ENCODE assay signal across 2 cellular contexts in the genomic region with DNA sequence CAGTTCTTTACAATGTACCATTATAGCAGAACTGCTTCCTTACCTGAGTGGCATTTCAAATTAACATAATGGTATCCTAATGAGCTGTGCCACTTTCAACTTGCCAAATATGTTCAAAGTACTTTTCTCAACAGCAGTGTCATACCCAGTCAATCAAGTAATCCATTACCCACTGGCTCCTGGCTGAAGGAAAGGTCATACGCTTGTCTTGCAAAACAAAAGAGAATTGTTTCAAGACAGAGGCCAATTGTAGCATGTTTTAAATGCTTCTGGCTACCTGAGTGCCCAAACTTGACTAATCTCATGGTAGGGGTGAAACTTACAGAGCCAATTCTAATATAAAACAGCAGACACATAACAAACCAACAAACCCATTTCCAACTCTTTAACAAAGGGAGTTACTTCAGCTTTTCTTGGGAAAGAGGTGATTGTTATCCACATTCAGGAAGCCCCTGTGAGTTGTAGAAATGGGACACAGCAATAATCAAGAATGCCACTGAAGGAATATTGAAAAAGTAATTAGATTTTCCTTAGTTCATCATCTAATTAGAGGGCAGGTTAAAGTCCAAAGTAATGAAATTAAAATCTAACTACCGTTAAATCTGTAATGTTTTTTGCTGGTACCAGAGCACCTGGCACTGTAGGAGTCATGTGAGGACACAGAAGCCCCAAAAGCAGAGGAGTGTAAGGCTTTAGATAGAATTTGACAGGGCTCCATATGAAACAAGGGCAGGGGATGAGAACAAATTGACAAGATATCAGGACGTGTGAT.
A peak's percentile ranks its signal among the peaks of the same experiment; 100 is the strongest.
TF ChIP-seq lines count a peak whose summit lies in the region.

No MANE protein-coding gene starts in this region.

TF ChIP-seq in HepG2, 621 proteins besides CTCF, POLR2A, EP300 and RAD21:
- TF ChIP-seq SOX13 (IDR thresholded peaks at IDR 0.05) (no peak), SOX13 (CRISPR knock-in tag; conservative IDR thresholded peaks at IDR 0.05 in 1 of 2, IDR thresholded peaks at IDR 0.05 in 1 of 2) (peak in 1 of 2 experiments; percentile 28; a peak in 1 of 4 replicates), AGO2 (optimal IDR thresholded peaks at IDR 0.05; ENCODE audit: low read depth, low read length) (no peak)

TF ChIP-seq in H1, 55 proteins besides CTCF, POLR2A, EP300 and RAD21 (continued from another document):
- no peak for TF ChIP-seq MAFK (IDR thresholded peaks at IDR 0.05; ENCODE audit: low read depth, low read length)
- TF ChIP-seq JUN (IDR thresholded peaks at IDR 0.05; ENCODE audit: low read depth, low read length): no peak
- TF ChIP-seq HDAC6 (IDR thresholded peaks at IDR 0.05; ENCODE audit: low read depth, low read length): no peak
- no peak for TF ChIP-seq HDAC2 (IDR thresholded peaks at IDR 0.05; ENCODE audit: borderline replicate concordance in 1 of 2, low read depth in 2 of 2, low read length in 2 of 2)
- TF ChIP-seq SP4 (IDR thresholded peaks at IDR 0.05; ENCODE audit: low read length): no peak
- no peak for TF ChIP-seq KDM4A (IDR thresholded peaks at IDR 0.05; ENCODE audit: low read depth, low read length, severe bottlenecking)
- TF ChIP-seq TAF1 (IDR thresholded peaks at IDR 0.05; ENCODE audit: low read depth, low read length): no peak
- TF ChIP-seq EZH2 (IDR thresholded peaks at IDR 0.05; ENCODE audit: low read depth, low read length, severe bottlenecking): no peak
